ENCODE assay signal across 16 cellular contexts in the genomic region with DNA sequence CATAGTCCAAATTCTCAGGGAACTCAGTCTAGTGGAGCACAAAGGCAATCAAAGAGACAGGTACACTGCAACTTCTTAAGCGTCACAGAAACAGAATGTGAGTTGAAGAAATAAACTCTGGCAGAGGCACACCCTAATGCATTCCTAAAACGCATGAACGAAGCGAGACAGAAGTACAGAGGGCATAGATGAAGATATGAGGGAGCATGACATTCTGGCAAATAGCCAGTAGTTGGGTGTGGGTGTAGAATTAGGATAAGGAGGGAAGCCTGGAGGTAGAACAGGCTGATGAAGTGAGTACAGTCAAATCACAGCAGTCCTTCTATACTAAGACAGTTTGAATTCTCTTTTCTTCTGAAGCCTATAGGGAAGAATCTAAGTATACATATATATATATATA.
DNase-seq lines count a peak whose midpoint lies in the region; ATAC-seq, FAIRE-seq and TF ChIP-seq lines count a peak whose summit lies in the region.
"Had no signal": no experiment of that assay in that cellular context is flagged by ENCODE, and none has a peak within 500 bp of the region (broad histone marks: within the 10 kb centered on the region; RNA-seq: fewer than 3 reads in every experiment).

No MANE protein-coding gene starts in this region.

- peak; percentile 1 for DNase-seq in NCI-H82 (lab: John Stamatoyannopoulos, UW)
- no peak for DNase-seq in NCI-H82 treated with DMSO at 0.1 percent for 48 hours (lab: John Stamatoyannopoulos, UW; ENCODE audit: unreplicated experiment)
- DNase-seq in astrocyte (ENCODE audit: low read depth) = no peak
- DNase-seq in kidney tubule cell (ENCODE audit: low spot score) = peak; percentile 44
- DNase-seq in mesothelial cell of epicardium (ENCODE audit: low spot score in 2 of 2, unreplicated experiment in 2 of 2) = no peak
- DNase-seq in sciatic nerve (ENCODE audit: low spot score) = no peak
- DNase-seq: 8988T; Calu3; CD8-positive, alpha-beta T cell; DMS79 treated with DMSO at 0.1 percent for 48 hours; GF-D8; H9 had no signal

- no peak overlapping the region for H3K4me3 ChIP-seq in astrocyte (ENCODE audit: insufficient read depth, low read depth, low read length)
- H3K4me3 ChIP-seq: BLaER1 treated with 17β-estradiol and CSF1 and Interleukin-3, amounts not matched to agents 10 nM and 100 nM had no signal

- ATAC-seq in GM21786 (IDR thresholded peaks at IDR 0.05; ENCODE audit: unreplicated experiment) (no peak), sciatic nerve (no peak)
- ATAC-seq: CD8-positive, alpha-beta T cell had no signal

- H3K27me3 ChIP-seq in astrocyte (ENCODE audit: insufficient read depth, low read length) = no peaks in the 10 kb centered on the region
- H3K27me3 ChIP-seq: BLaER1 treated with 17β-estradiol and CSF1 and Interleukin-3, amounts not matched to agents 10 nM and 100 nM had no signal

- no peaks in the 10 kb centered on the region for H3K9me3 ChIP-seq in astrocyte (ENCODE audit: insufficient read depth, low read depth, low read length)
- H3K9me3 ChIP-seq: BLaER1 treated with 17β-estradiol and CSF1 and Interleukin-3, amounts not matched to agents 10 nM and 100 nM had no signal

- H3K27ac Mint-ChIP-seq in astrocyte (ENCODE audit: unreplicated experiment) (no peak overlapping the region), mesothelial cell of epicardium (no peak overlapping the region)
- H3K27ac Mint-ChIP-seq: CD8-positive, alpha-beta T cell; H9 had no signal

- peak; percentile 47 for FAIRE-seq in astrocyte (lab: Jason Lieb, UNC)
- FAIRE-seq: H1, HTR-8/SVneo had no signal

- H3K36me3 Mint-ChIP-seq in astrocyte (ENCODE audit: low read depth, unreplicated experiment) (peaks cover 2% of the 10 kb centered on the region), mesothelial cell of epicardium (no peaks in the 10 kb centered on the region)
- H3K36me3 Mint-ChIP-seq: CD8-positive, alpha-beta T cell had no signal

- H3K27me3 Mint-ChIP-seq in astrocyte (ENCODE audit: low read depth, unreplicated experiment) (no peaks in the 10 kb centered on the region), mesothelial cell of epicardium (ENCODE audit: low read depth) (no peaks in the 10 kb centered on the region)

- H3K4me1 ChIP-seq in astrocyte (ENCODE audit: insufficient read depth, low read length) = no peaks in the 10 kb centered on the region
- H3K4me1 ChIP-seq: BLaER1 treated with 17β-estradiol and CSF1 and Interleukin-3, amounts not matched to agents 10 nM and 100 nM had no signal

- H4K20me1 ChIP-seq in astrocyte (ENCODE audit: insufficient read depth, low read length) = no peaks in the 10 kb centered on the region
- H4K20me1 ChIP-seq: BLaER1 treated with 17β-estradiol and CSF1 and Interleukin-3, amounts not matched to agents 10 nM and 100 nM had no signal

- TF ChIP-seq CTCF in astrocyte (IDR thresholded peaks at IDR 0.05; ENCODE audit: insufficient read depth, low read depth, low read length) (no peak), mesothelial cell of epicardium (IDR thresholded peaks at IDR 0.05; ENCODE audit: unreplicated experiment) (no peak)

- H2AFZ ChIP-seq in astrocyte (ENCODE audit: low read depth, low read length) = no peak overlapping the region

- no peaks in the 10 kb centered on the region for H3K9me3 Mint-ChIP-seq in astrocyte (ENCODE audit: unreplicated experiment)
- peaks cover 4% of the 10 kb centered on the region for H3K9me3 Mint-ChIP-seq in mesothelial cell of epicardium

- no peak overlapping the region for H3K9ac ChIP-seq in astrocyte (ENCODE audit: low read length)
- H3K9ac ChIP-seq: BLaER1 treated with 17β-estradiol and CSF1 and Interleukin-3, amounts not matched to agents 10 nM and 100 nM had no signal

- no peak overlapping the region for H3K4me3 Mint-ChIP-seq in astrocyte (ENCODE audit: unreplicated experiment)
- no peak overlapping the region for H3K4me3 Mint-ChIP-seq in mesothelial cell of epicardium
- H3K4me3 Mint-ChIP-seq: CD8-positive, alpha-beta T cell; H9 had no signal

- no peak overlapping the region for H3K27ac ChIP-seq in astrocyte (ENCODE audit: low read depth, low read length)
- H3K27ac ChIP-seq: BLaER1 treated with 17β-estradiol and CSF1 and Interleukin-3, amounts not matched to agents 10 nM and 100 nM had no signal

- H3K4me1 Mint-ChIP-seq in astrocyte (ENCODE audit: low read depth, unreplicated experiment) (no peaks in the 10 kb centered on the region), mesothelial cell of epicardium (no peaks in the 10 kb centered on the region)
- H3K4me1 Mint-ChIP-seq: H9 had no signal

- no peaks in the 10 kb centered on the region for H3K79me2 ChIP-seq in astrocyte (ENCODE audit: insufficient read depth, low read length)

- no peak overlapping the region for H3K4me2 ChIP-seq in astrocyte (ENCODE audit: low read length)
- H3K4me2 ChIP-seq: BLaER1 treated with 17β-estradiol and CSF1 and Interleukin-3, amounts not matched to agents 10 nM and 100 nM had no signal

- no peaks in the 10 kb centered on the region for H3K36me3 ChIP-seq in astrocyte (ENCODE audit: insufficient read depth, low read length)
- H3K36me3 ChIP-seq: BLaER1 treated with 17β-estradiol and CSF1 and Interleukin-3, amounts not matched to agents 10 nM and 100 nM had no signal

- intact Hi-C loops in sciatic nerve (cut with DNase I) = no loop called here

Comparison
In these comparisons a context has a peak if more than half of its experiments do, and no peak if none do; other contexts are left out.
1. DNase-seq: peak in NCI-H82 (single experiment) and kidney tubule cell (single experiment); none in NCI-H82 treated with DMSO at 0.1 percent for 48 hours (single experiment), astrocyte (single experiment), mesothelial cell of epicardium (0 of 2) and sciatic nerve (single experiment).